21 cellular contexts compared by ENCODE assay signal in the genomic region with DNA sequence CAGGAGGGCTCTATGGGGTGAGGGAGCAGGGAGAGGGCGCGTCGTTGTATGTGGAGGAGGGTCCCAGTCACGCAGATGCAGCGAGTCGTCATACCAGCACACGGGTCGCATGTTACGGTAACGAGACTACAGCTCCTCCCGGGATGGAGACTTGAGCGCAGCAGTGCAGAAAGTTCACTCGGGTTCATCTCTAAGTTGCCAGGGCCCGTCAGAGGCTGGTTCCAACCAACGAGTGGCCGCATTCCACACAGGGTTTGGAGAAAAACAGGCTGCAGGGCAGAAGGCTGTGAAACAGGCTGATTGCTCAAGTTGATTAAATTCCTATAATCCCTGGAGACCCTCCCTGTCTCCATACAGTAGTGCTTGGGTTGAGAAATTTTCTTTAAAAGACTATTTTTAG. TPM values are rescaled to one million over a fixed set of nuclear protein-coding genes. Genes with fewer than 3 reads are reported as not detected.
DNase-seq lines count a peak whose midpoint lies in the region; ATAC-seq and TF ChIP-seq lines count a peak whose summit lies in the region.
"Had no signal": no experiment of that assay in that cellular context is flagged by ENCODE, and none has a peak within 500 bp of the region (broad histone marks: within the 10 kb centered on the region; RNA-seq: fewer than 3 reads in every experiment).

No MANE protein-coding gene starts in this region.

- H4K5ac ChIP-seq in mesendoderm (ENCODE audit: low read length): no peak overlapping the region

- H3K9me2 ChIP-seq in GM23248 (ENCODE audit: insufficient read depth): no peaks in the 10 kb centered on the region

- H3K9me3 ChIP-seq in BLaER1 treated with 17β-estradiol and CSF1 and Interleukin-3, amounts not matched to agents 10 nM and 100 nM (replicated peaks in 1 of 11): peaks cover 1 to 28% (median 12%) of the 10 kb centered on the region in 11 experiments; a peak in 19 of 22 replicates
- no peaks in the 10 kb centered on the region for H3K9me3 ChIP-seq in GM23248 (ENCODE audit: low read depth)

- H3K79me2 ChIP-seq in mesendoderm (ENCODE audit: control insufficient read depth, insufficient read depth, low read length) (no peaks in the 10 kb centered on the region), GM23248 (ENCODE audit: insufficient read depth) (no peaks in the 10 kb centered on the region)

- H2BK15ac ChIP-seq in mesendoderm (replicated peaks; ENCODE audit: low read depth): no peak overlapping the region

- no peak overlapping the region for H2AFZ ChIP-seq in GM23248

- H2BK5ac ChIP-seq in mesendoderm (ENCODE audit: low read length): no peak overlapping the region

- H2AK5ac ChIP-seq in mesendoderm (ENCODE audit: low read length): no peak overlapping the region

- DNase-seq in fibroblast of the aortic adventitia (ENCODE audit: low read depth): peak; percentile 27
- DNase-seq in mesendoderm: peak; percentile 34
- peak; percentile 8 for DNase-seq in retinal pigment epithelial cell (ENCODE audit: low read depth)
- no peak for DNase-seq in epidermal melanocyte (ENCODE audit: insufficient read length, low spot score)
- DNase-seq in GM23248: no peak
- no peak for DNase-seq in stimulated activated CD4-positive, alpha-beta T cell treated with anti-CD3 and anti-CD28 coated beads, Interleukin-2, amount 100 ng/mL, for 24 hours
- DNase-seq: AML-193; CD4-positive, alpha-beta memory T cell; DMS153; DMS79; GF-D8; GOT3; H9 had no signal

- in situ Hi-C loops in GM23248 (cut with MboI): no loop called here

- H3K4ac ChIP-seq in mesendoderm (ENCODE audit: low read depth, low read length): no peak overlapping the region

- no peak overlapping the region for H3K18ac ChIP-seq in mesendoderm (ENCODE audit: low read length)

- H3K23ac ChIP-seq in mesendoderm (ENCODE audit: low read length): no peak overlapping the region

- H3K56ac ChIP-seq in mesendoderm (ENCODE audit: low read length): no peak overlapping the region

- no peak overlapping the region for H3K4me3 ChIP-seq in BLaER1 treated with 17β-estradiol and CSF1 and Interleukin-3, amounts not matched to agents 10 nM and 100 nM
- H3K4me3 ChIP-seq in fibroblast of the aortic adventitia (ENCODE audit: low read depth, low read length) (no peak overlapping the region), mesendoderm (ENCODE audit: low read length) (no peak overlapping the region), retinal pigment epithelial cell (ENCODE audit: low read length) (no peak overlapping the region), GM23248 (no peak overlapping the region)
- H3K4me3 ChIP-seq: A549 had no signal

- H3K36me3 ChIP-seq in BLaER1 treated with 17β-estradiol and CSF1 and Interleukin-3, amounts not matched to agents 10 nM and 100 nM: no peaks in the 10 kb centered on the region
- H3K36me3 ChIP-seq in mesendoderm (ENCODE audit: control insufficient read depth, insufficient read depth, low read length) (no peaks in the 10 kb centered on the region), GM23248 (ENCODE audit: low read depth) (no peaks in the 10 kb centered on the region)

- ATAC-seq in HG03571 (IDR thresholded peaks at IDR 0.05; ENCODE audit: unreplicated experiment): no peak
- ATAC-seq: A549 had no signal

- no peaks in the 10 kb centered on the region for H3K27me3 ChIP-seq in BLaER1 treated with 17β-estradiol and CSF1 and Interleukin-3, amounts not matched to agents 10 nM and 100 nM
- H3K27me3 ChIP-seq in mesendoderm (ENCODE audit: insufficient read depth, low read length, poor library complexity) (no peaks in the 10 kb centered on the region), GM23248 (replicated peaks; ENCODE audit: insufficient read depth) (peaks cover 24% of the 10 kb centered on the region)

- no peaks in the 10 kb centered on the region for H3F3A ChIP-seq in GM23248 (ENCODE audit: insufficient read depth)

- WGBS in mesendoderm (ENCODE audit: extremely low coverage, insufficient coverage, low lambda C conversion rate): no CpG with 5 or more reads among the region's 16 CpGs
- 77% methylated on average over 16 of the region's 16 CpGs for WGBS in GM23248 (ENCODE audit: low coverage in 1 of 2, low lambda C conversion rate in 2 of 2, missing lambda C conversion rate in 2 of 2), 2 experiments

- no peak overlapping the region for H2BK120ac ChIP-seq in mesendoderm (ENCODE audit: low read depth, low read length)

- H4K20me1 ChIP-seq in BLaER1 treated with 17β-estradiol and CSF1 and Interleukin-3, amounts not matched to agents 10 nM and 100 nM: no peaks in the 10 kb centered on the region
- no peaks in the 10 kb centered on the region for H4K20me1 ChIP-seq in GM23248 (ENCODE audit: insufficient read depth)

- peak overlapping the region in 4 of 11 experiments; percentile 22 to 64 (median 40); a peak in 8 of 22 replicates for H3K27ac ChIP-seq in BLaER1 treated with 17β-estradiol and CSF1 and Interleukin-3, amounts not matched to agents 10 nM and 100 nM
- H3K27ac ChIP-seq in mesendoderm (ENCODE audit: low read depth, low read length) (no peak overlapping the region), GM23248 (no peak overlapping the region)
- H3K27ac ChIP-seq: 22Rv1, A549 had no signal

- peak overlapping the region in 9 of 11 experiments; percentile 3 to 61 (median 26); a peak in 11 of 22 replicates for H3K4me2 ChIP-seq in BLaER1 treated with 17β-estradiol and CSF1 and Interleukin-3, amounts not matched to agents 10 nM and 100 nM
- H3K4me2 ChIP-seq in mesendoderm (ENCODE audit: low read length) (no peak overlapping the region), GM23248 (ENCODE audit: unreplicated experiment) (no peak overlapping the region)
- H3K4me2 ChIP-seq: A549 had no signal

- H3K79me1 ChIP-seq in mesendoderm (ENCODE audit: low read length): no peaks in the 10 kb centered on the region

- H4K8ac ChIP-seq in mesendoderm (ENCODE audit: low read depth, low read length): no peak overlapping the region

- TF ChIP-seq CTCF in fibroblast of the aortic adventitia (IDR thresholded peaks at IDR 0.05; ENCODE audit: insufficient read depth, low read length) (no peak), retinal pigment epithelial cell (conservative IDR thresholded peaks at IDR 0.05; ENCODE audit: low read depth, low read length) (no peak)

- peaks cover 43 to 76% (median 54%) of the 10 kb centered on the region in 10 experiments for H3K4me1 ChIP-seq in BLaER1 treated with 17β-estradiol and CSF1 and Interleukin-3, amounts not matched to agents 10 nM and 100 nM
- no peaks in the 10 kb centered on the region for H3K4me1 ChIP-seq in mesendoderm (ENCODE audit: control insufficient read depth, low read depth, low read length)
- no peaks in the 10 kb centered on the region for H3K4me1 ChIP-seq in GM23248 (ENCODE audit: insufficient read depth)
- H3K4me1 ChIP-seq: A549 had no signal

- H3K9ac ChIP-seq in BLaER1 treated with 17β-estradiol and CSF1 and Interleukin-3, amounts not matched to agents 10 nM and 100 nM: no peak overlapping the region; a peak in 1 of 22 replicates
- H3K9ac ChIP-seq in mesendoderm (ENCODE audit: low read length) (no peak overlapping the region), GM23248 (no peak overlapping the region)

RNA-seq across cellular contexts. Expression of gene TTYH1, which starts 21.9 kb away (rescaled TPM):
- not detected in 2 replicates for total RNA-seq in fibroblast of the aortic adventitia (ENCODE audit: low replicate concordance)
- polyA plus RNA-seq in mesendoderm (2013, experiment 1 of 2): 3.2 TPM
- 3.0 TPM for polyA plus RNA-seq in mesendoderm (2013, experiment 2 of 2)
- total RNA-seq in GM23248 (2014; rRNA removed; shearing (Covaris generic)): not detected in 2 replicates
- polyA plus RNA-seq in GM23248 (2016; fragmentation: Nextera tagmentation; extraction: Ambion mirVana): 0.05 TPM in 2 replicates
- total RNA-seq: CD4-positive, alpha-beta memory T cell; Daoy; HT-29 had no signal
- polyA plus RNA-seq: BJ, CD14-positive monocyte had no signal

RNA-seq across cellular contexts. Expression of gene LAIR1, which starts 28.6 kb away (rescaled TPM):
- not detected in 2 replicates for total RNA-seq in fibroblast of the aortic adventitia (ENCODE audit: low replicate concordance)
- polyA plus RNA-seq in mesendoderm (2013, experiment 1 of 2): 0.07 TPM
- polyA plus RNA-seq in mesendoderm (2013, experiment 2 of 2): not detected
- total RNA-seq in GM23248 (2014; rRNA removed; shearing (Covaris generic)): not detected in 2 replicates
- not detected in 2 replicates for polyA plus RNA-seq in GM23248 (2016; fragmentation: Nextera tagmentation; extraction: Ambion mirVana)
- total RNA-seq: Daoy, H9, HT-29 had no signal
- polyA plus RNA-seq: A549, BJ had no signal

RNA-seq across cellular contexts. Expression of gene LILRA4, which starts 54.4 kb away (rescaled TPM):
- not detected in 2 replicates for total RNA-seq in fibroblast of the aortic adventitia (ENCODE audit: low replicate concordance)
- not detected for polyA plus RNA-seq in mesendoderm (2013, experiment 1 of 2)
- polyA plus RNA-seq in mesendoderm (2013, experiment 2 of 2): not detected
- total RNA-seq in GM23248 (2014; rRNA removed; shearing (Covaris generic)): not detected in 2 replicates
- not detected in 2 replicates for polyA plus RNA-seq in GM23248 (2016; fragmentation: Nextera tagmentation; extraction: Ambion mirVana)
- total RNA-seq: CD4-positive, alpha-beta memory T cell; Daoy; H9; HT-29 had no signal
- polyA plus RNA-seq: A549, BJ had no signal

RNA-seq across cellular contexts. Expression of gene LENG8, which starts 55.6 kb away (rescaled TPM):
- total RNA-seq in fibroblast of the aortic adventitia (ENCODE audit: low replicate concordance): 21.7 and 41.7 TPM in 2 replicates
- polyA plus RNA-seq in mesendoderm (2013, experiment 1 of 2): 54.1 TPM
- 54.1 TPM for polyA plus RNA-seq in mesendoderm (2013, experiment 2 of 2)
- total RNA-seq in GM23248 (2014; rRNA removed; shearing (Covaris generic)): 29.2 and 33.9 TPM in 2 replicates
- 34.7 and 45.5 TPM in 2 replicates for polyA plus RNA-seq in GM23248 (2016; fragmentation: Nextera tagmentation; extraction: Ambion mirVana)

Comparison
In these comparisons a context has a peak if more than half of its experiments do, and no peak if none do; other contexts are left out.
1. H3K4me2 ChIP-seq: peak in BLaER1 treated with 17β-estradiol and CSF1 and Interleukin-3, amounts not matched to agents 10 nM and 100 nM (9 of 11); none in mesendoderm (single experiment) and GM23248 (single experiment).
2. DNase-seq: peak in fibroblast of the aortic adventitia (single experiment), mesendoderm (single experiment) and retinal pigment epithelial cell (single experiment); none in epidermal melanocyte (single experiment), GM23248 (single experiment) and stimulated activated CD4-positive, alpha-beta T cell treated with anti-CD3 and anti-CD28 coated beads, Interleukin-2, amount 100 ng/mL, for 24 hours (0 of 2).